Comparison of ENCODE assay signal across 1 cellular context in the genomic region with DNA sequence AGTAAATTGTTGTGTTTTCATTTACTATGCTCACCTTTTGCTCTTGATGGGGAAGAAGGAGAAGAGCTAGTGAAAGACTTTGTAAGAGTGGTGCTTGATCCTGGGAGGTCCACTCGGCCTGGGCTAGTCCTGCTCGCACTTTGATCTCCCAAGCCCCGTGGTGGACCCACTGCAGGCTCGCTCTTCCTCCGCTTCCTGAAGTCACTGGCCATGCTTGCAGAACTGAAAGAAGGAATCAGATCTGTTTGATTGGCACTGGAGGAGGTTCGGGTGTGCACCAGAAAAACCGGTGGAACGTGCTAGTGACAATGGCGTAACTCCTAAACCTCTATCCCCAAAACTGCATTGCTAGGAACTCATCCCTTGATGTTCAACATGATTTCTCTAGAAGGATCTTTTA.
TF ChIP-seq lines count a peak whose summit lies in the region.

No MANE protein-coding gene starts in this region.

TF ChIP-seq in GM23338, 12 proteins besides CTCF, POLR2A, EP300 and RAD21 (continued from another document):
- TF ChIP-seq, protein P1, sequence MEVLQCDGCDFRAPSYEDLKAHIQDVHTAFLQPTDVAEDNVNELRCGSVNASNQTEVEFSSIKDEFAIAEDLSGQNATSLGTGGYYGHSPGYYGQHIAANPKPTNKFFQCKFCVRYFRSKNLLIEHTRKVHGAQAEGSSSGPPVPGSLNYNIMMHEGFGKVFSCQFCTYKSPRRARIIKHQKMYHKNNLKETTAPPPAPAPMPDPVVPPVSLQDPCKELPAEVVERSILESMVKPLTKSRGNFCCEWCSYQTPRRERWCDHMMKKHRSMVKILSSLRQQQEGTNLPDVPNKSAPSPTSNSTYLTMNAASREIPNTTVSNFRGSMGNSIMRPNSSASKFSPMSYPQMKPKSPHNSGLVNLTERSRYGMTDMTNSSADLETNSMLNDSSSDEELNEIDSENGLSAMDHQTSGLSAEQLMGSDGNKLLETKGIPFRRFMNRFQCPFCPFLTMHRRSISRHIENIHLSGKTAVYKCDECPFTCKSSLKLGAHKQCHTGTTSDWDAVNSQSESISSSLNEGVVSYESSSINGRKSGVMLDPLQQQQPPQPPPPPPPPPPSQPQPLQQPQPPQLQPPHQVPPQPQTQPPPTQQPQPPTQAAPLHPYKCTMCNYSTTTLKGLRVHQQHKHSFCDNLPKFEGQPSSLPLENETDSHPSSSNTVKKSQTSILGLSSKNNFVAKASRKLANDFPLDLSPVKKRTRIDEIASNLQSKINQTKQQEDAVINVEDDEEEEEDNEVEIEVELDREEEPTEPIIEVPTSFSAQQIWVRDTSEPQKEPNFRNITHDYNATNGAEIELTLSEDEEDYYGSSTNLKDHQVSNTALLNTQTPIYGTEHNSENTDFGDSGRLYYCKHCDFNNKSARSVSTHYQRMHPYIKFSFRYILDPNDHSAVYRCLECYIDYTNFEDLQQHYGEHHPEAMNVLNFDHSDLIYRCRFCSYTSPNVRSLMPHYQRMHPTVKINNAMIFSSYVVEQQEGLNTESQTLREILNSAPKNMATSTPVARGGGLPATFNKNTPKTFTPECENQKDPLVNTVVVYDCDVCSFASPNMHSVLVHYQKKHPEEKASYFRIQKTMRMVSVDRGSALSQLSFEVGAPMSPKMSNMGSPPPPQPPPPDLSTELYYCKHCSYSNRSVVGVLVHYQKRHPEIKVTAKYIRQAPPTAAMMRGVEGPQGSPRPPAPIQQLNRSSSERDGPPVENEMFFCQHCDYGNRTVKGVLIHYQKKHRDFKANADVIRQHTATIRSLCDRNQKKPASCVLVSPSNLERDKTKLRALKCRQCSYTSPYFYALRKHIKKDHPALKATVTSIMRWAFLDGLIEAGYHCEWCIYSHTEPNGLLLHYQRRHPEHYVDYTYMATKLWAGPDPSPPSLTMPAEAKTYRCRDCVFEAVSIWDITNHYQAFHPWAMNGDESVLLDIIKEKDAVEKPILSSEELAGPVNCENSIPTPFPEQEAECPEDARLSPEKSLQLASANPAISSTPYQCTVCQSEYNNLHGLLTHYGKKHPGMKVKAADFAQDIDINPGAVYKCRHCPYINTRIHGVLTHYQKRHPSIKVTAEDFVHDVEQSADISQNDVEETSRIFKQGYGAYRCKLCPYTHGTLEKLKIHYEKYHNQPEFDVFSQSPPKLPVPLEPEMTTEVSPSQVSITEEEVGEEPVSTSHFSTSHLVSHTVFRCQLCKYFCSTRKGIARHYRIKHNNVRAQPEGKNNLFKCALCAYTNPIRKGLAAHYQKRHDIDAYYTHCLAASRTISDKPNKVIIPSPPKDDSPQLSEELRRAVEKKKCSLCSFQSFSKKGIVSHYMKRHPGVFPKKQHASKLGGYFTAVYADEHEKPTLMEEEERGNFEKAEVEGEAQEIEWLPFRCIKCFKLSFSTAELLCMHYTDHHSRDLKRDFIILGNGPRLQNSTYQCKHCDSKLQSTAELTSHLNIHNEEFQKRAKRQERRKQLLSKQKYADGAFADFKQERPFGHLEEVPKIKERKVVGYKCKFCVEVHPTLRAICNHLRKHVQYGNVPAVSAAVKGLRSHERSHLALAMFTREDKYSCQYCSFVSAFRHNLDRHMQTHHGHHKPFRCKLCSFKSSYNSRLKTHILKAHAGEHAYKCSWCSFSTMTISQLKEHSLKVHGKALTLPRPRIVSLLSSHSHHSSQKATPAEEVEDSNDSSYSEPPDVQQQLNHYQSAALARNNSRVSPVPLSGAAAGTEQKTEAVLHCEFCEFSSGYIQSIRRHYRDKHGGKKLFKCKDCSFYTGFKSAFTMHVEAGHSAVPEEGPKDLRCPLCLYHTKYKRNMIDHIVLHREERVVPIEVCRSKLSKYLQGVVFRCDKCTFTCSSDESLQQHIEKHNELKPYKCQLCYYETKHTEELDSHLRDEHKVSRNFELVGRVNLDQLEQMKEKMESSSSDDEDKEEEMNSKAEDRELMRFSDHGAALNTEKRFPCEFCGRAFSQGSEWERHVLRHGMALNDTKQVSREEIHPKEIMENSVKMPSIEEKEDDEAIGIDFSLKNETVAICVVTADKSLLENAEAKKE (CRISPR knock-in tag; IDR thresholded peaks at IDR 0.05): no peak
- TF ChIP-seq POLR2AphosphoS5 (IDR thresholded peaks at IDR 0.05; ENCODE audit: low read depth) (no peak), CREB1 (CRISPR knock-in tag; IDR thresholded peaks at IDR 0.05; ENCODE audit: low read depth) (no peak), EZH2 (IDR thresholded peaks at IDR 0.05; ENCODE audit: low read depth, unreplicated experiment) (no peak), EZH2phosphoT487 (IDR thresholded peaks at IDR 0.05; ENCODE audit: unreplicated experiment) (no peak), ETS1 (IDR thresholded peaks at IDR 0.05) (no peak), JUNB (IDR thresholded peaks at IDR 0.05; ENCODE audit: unreplicated experiment) (no peak), STAT1 (IDR thresholded peaks at IDR 0.05; ENCODE audit: unreplicated experiment) (no peak), ZNF114 (CRISPR knock-in tag; IDR thresholded peaks at IDR 0.05) (no peak), ZNF331 (CRISPR knock-in tag; IDR thresholded peaks at IDR 0.05; ENCODE audit: low read depth) (no peak)
